10 cellular contexts compared by ENCODE assay signal in the genomic region with DNA sequence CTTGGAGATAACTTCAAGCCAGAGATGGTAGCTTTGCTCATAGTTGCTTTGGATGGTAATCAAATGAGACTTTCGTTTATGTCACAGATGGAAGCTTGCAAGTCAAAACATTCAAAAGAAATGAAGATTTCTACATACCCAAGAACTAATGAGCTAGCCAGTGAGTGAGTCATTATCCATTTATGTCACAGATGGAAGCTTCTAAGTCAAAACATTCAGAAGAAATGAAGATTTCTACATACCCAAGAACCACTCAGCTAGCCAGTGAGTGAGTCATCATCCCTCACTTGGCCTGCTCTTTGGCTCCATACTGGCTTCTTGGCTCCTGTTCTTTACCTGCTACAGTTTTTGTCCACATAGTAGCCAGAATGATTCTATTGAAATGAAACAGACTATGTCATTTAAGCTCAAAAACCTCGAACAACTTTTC.
DNase-seq lines count a peak whose midpoint lies in the region; ATAC-seq and TF ChIP-seq lines count a peak whose summit lies in the region.
"Had no signal": no experiment of that assay in that cellular context is flagged by ENCODE, and none has a peak within 500 bp of the region (broad histone marks: within the 10 kb centered on the region; RNA-seq: fewer than 3 reads in every experiment).

No MANE protein-coding gene starts in this region.

- peak; percentile 74 for DNase-seq in HPDE6-E6E7 (ENCODE audit: extremely low spot score)
- peak; percentile 20 for DNase-seq in activated naive CD8-positive, alpha-beta T cell treated with anti-CD3 and anti-CD28 coated beads, Interleukin-2, amount 50 U/mL, for 24 hours
- peak; percentile 99 for DNase-seq in kidney tubule cell (ENCODE audit: low spot score)
- DNase-seq in GM19240 (ENCODE audit: insufficient read length, low spot score), result no peak
- DNase-seq in NCI-H1048 (lab: John Stamatoyannopoulos, UW), result no peak
- DNase-seq in NCI-H1092 (lab: John Stamatoyannopoulos, UW), result no peak

- H3K4me1 Mint-ChIP-seq in activated naive CD8-positive, alpha-beta T cell treated with anti-CD3 and anti-CD28 coated beads, Interleukin-2, amount 50 U/mL, for 24 hours, result peaks cover 57% of the 10 kb centered on the region

- H2AFZ ChIP-seq in ACC112 (ENCODE audit: low read length, unreplicated experiment), result no peak overlapping the region

- H3K27me3 ChIP-seq in ACC112 (ENCODE audit: insufficient read depth, low read length), result no peaks in the 10 kb centered on the region
- H3K27me3 ChIP-seq: ascending aorta, neutrophil had no signal

- peak; percentile 84 for ATAC-seq in activated naive CD8-positive, alpha-beta T cell treated with anti-CD3 and anti-CD28 coated beads, Interleukin-2, amount 50 U/mL, for 24 hours
- no peak for ATAC-seq in GM18505 (IDR thresholded peaks at IDR 0.05; ENCODE audit: unreplicated experiment)

- H3K4me3 ChIP-seq in ACC112 (ENCODE audit: low read depth, low read length), result no peak overlapping the region
- H3K4me3 ChIP-seq: ascending aorta had no signal

- H3K4me3 Mint-ChIP-seq in activated naive CD8-positive, alpha-beta T cell treated with anti-CD3 and anti-CD28 coated beads, Interleukin-2, amount 50 U/mL, for 24 hours, result peak overlapping the region; percentile 38

- H3K36me3 ChIP-seq in ACC112 (ENCODE audit: insufficient read depth, low read length), result no peaks in the 10 kb centered on the region
- H3K36me3 ChIP-seq: ascending aorta, neutrophil had no signal

- H3K27ac ChIP-seq in ACC112 (ENCODE audit: low read depth, low read length), result peak overlapping the region; percentile 73
- H3K27ac ChIP-seq: ascending aorta, neutrophil had no signal

- peaks cover 15% of the 10 kb centered on the region for H3K36me3 Mint-ChIP-seq in activated naive CD8-positive, alpha-beta T cell treated with anti-CD3 and anti-CD28 coated beads, Interleukin-2, amount 50 U/mL, for 24 hours (ENCODE audit: low read depth)

- peaks cover 16% of the 10 kb centered on the region for H3K9me3 Mint-ChIP-seq in activated naive CD8-positive, alpha-beta T cell treated with anti-CD3 and anti-CD28 coated beads, Interleukin-2, amount 50 U/mL, for 24 hours

- no peaks in the 10 kb centered on the region for H3K79me2 ChIP-seq in ACC112 (ENCODE audit: control insufficient read depth, insufficient read depth, low read length, unreplicated experiment)

- peak overlapping the region; percentile 96 for H3K27ac Mint-ChIP-seq in activated naive CD8-positive, alpha-beta T cell treated with anti-CD3 and anti-CD28 coated beads, Interleukin-2, amount 50 U/mL, for 24 hours

- H3K27me3 Mint-ChIP-seq in activated naive CD8-positive, alpha-beta T cell treated with anti-CD3 and anti-CD28 coated beads, Interleukin-2, amount 50 U/mL, for 24 hours, result no peaks in the 10 kb centered on the region

- no peak for TF ChIP-seq POLR2A in GM18505 (IDR thresholded peaks at IDR 0.05; ENCODE audit: borderline replicate concordance, extremely low read depth, insufficient read depth, insufficient read length)

- H3K4me1 ChIP-seq in ACC112 (ENCODE audit: control insufficient read depth, insufficient read depth, low read length, unreplicated experiment), result peaks cover 33% of the 10 kb centered on the region
- H3K4me1 ChIP-seq: ascending aorta had no signal

Comparison
In these comparisons a context has a peak if more than half of its experiments do, and no peak if none do; other contexts are left out.
1. DNase-seq: peak in HPDE6-E6E7 (single experiment), activated naive CD8-positive, alpha-beta T cell treated with anti-CD3 and anti-CD28 coated beads, Interleukin-2, amount 50 U/mL, for 24 hours (single experiment) and kidney tubule cell (single experiment); none in GM19240 (single experiment), NCI-H1048 (single experiment) and NCI-H1092 (single experiment).